In genomic region chr10:49651039-49651835, GRCh38 we compare ENCODE assay signal across 19 cellular contexts. TPM values are rescaled to one million over a fixed set of nuclear protein-coding genes. Genes with fewer than 3 reads are reported as not detected.
DNase-seq lines count a peak whose midpoint lies in the region; ATAC-seq and TF ChIP-seq lines count a peak whose summit lies in the region.
"Had no signal": no experiment of that assay in that cellular context is flagged by ENCODE, and none has a peak within 500 bp of the region (broad histone marks: within the 10 kb centered on the region; RNA-seq: fewer than 3 reads in every experiment).

No MANE protein-coding gene starts in this region.

- H3K4me3 Mint-ChIP-seq in osteocyte (ENCODE audit: unreplicated experiment), result no peak overlapping the region
- H3K4me3 Mint-ChIP-seq in activated T-cell treated with anti-CD3 and anti-CD28 coated beads, Interleukin-2, amount 50 U/mL, for 24 hours, result no peak overlapping the region
- H3K4me3 Mint-ChIP-seq: CD14-positive monocyte had no signal

- whole genome bisulfite sequencing in esophagus muscularis mucosa, result 78% methylated on average over 15 of the region's 15 CpGs

- H3K27ac ChIP-seq in BLaER1 treated with 17β-estradiol and CSF1 and Interleukin-3, amounts not matched to agents 10 nM and 100 nM, result peak overlapping the region in 8 of 11 experiments; percentile 15 to 95 (median 81); a peak in 11 of 22 replicates
- H3K27ac ChIP-seq in esophagus muscularis mucosa (replicated peaks in 1 of 4) (no peak overlapping the region), gastrocnemius medialis (no peak overlapping the region)

- no peaks in the 10 kb centered on the region for H4K20me1 ChIP-seq in BLaER1 treated with 17β-estradiol and CSF1 and Interleukin-3, amounts not matched to agents 10 nM and 100 nM

- H3K36me3 Mint-ChIP-seq in osteocyte (ENCODE audit: unreplicated experiment), result no peaks in the 10 kb centered on the region
- H3K36me3 Mint-ChIP-seq in activated T-cell treated with anti-CD3 and anti-CD28 coated beads, Interleukin-2, amount 50 U/mL, for 24 hours (ENCODE audit: low read depth), result no peaks in the 10 kb centered on the region
- H3K36me3 Mint-ChIP-seq: CD14-positive monocyte had no signal

- no peaks in the 10 kb centered on the region for H3K27me3 ChIP-seq in BLaER1 treated with 17β-estradiol and CSF1 and Interleukin-3, amounts not matched to agents 10 nM and 100 nM
- H3K27me3 ChIP-seq in H7 (ENCODE audit: control insufficient read depth, insufficient read depth, low read length), result peaks cover 2% of the 10 kb centered on the region; the same call in 1 of the 2 replicates
- H3K27me3 ChIP-seq in esophagus muscularis mucosa, result peaks cover 0 to 58% (median 0%) of the 10 kb centered on the region in 4 donors
- peaks cover 0 to 3% (median 0%) of the 10 kb centered on the region in 3 donors for H3K27me3 ChIP-seq in gastrocnemius medialis

- H3K4me3 ChIP-seq in BLaER1 treated with 17β-estradiol and CSF1 and Interleukin-3, amounts not matched to agents 10 nM and 100 nM, result no peak overlapping the region; a peak in 2 of 20 replicates
- H3K4me3 ChIP-seq in H7 (ENCODE audit: insufficient read depth, low read depth, low read length) (no peak overlapping the region), esophagus muscularis mucosa (no peak overlapping the region), gastrocnemius medialis (no peak overlapping the region)
- H3K4me3 ChIP-seq: SK-N-MC had no signal

- no peak overlapping the region for H3K27ac Mint-ChIP-seq in osteocyte (ENCODE audit: unreplicated experiment)
- no peak overlapping the region for H3K27ac Mint-ChIP-seq in activated T-cell treated with anti-CD3 and anti-CD28 coated beads, Interleukin-2, amount 50 U/mL, for 24 hours
- H3K27ac Mint-ChIP-seq: CD14-positive monocyte had no signal

- H3K4me2 ChIP-seq in BLaER1 treated with 17β-estradiol and CSF1 and Interleukin-3, amounts not matched to agents 10 nM and 100 nM, result peak overlapping the region in 9 of 11 experiments; percentile 66 to 93 (median 90); a peak in 18 of 22 replicates

- no peak for TF ChIP-seq CTCF in esophagus muscularis mucosa (IDR thresholded peaks at IDR 0.05)
- no peak for TF ChIP-seq CTCF in osteocyte (IDR thresholded peaks at IDR 0.05)
- no peak for TF ChIP-seq CTCF in gastrocnemius medialis (IDR thresholded peaks at IDR 0.05 in 4 of 5, conservative IDR thresholded peaks at IDR 0.05 in 1 of 5)

- peaks cover 5% of the 10 kb centered on the region for H3K4me1 Mint-ChIP-seq in osteocyte (ENCODE audit: unreplicated experiment)
- H3K4me1 Mint-ChIP-seq in activated T-cell treated with anti-CD3 and anti-CD28 coated beads, Interleukin-2, amount 50 U/mL, for 24 hours (ENCODE audit: low read depth), result peaks cover 11% of the 10 kb centered on the region

- H3K9me3 Mint-ChIP-seq in osteocyte (ENCODE audit: unreplicated experiment), result no peaks in the 10 kb centered on the region
- no peaks in the 10 kb centered on the region for H3K9me3 Mint-ChIP-seq in activated T-cell treated with anti-CD3 and anti-CD28 coated beads, Interleukin-2, amount 50 U/mL, for 24 hours

- no peaks in the 10 kb centered on the region for H3K36me3 ChIP-seq in BLaER1 treated with 17β-estradiol and CSF1 and Interleukin-3, amounts not matched to agents 10 nM and 100 nM
- H3K36me3 ChIP-seq in H7 (replicated peaks; ENCODE audit: control insufficient read depth, insufficient read depth, low read length) (no peaks in the 10 kb centered on the region), esophagus muscularis mucosa (no peaks in the 10 kb centered on the region), gastrocnemius medialis (no peaks in the 10 kb centered on the region)

- H3K9me3 ChIP-seq in BLaER1 treated with 17β-estradiol and CSF1 and Interleukin-3, amounts not matched to agents 10 nM and 100 nM (replicated peaks in 1 of 11), result peaks cover 0 to 1% (median 0%) of the 10 kb centered on the region in 11 experiments; a peak in 1 of 22 replicates
- H3K9me3 ChIP-seq in esophagus muscularis mucosa (no peaks in the 10 kb centered on the region), gastrocnemius medialis (no peaks in the 10 kb centered on the region)

- ATAC-seq in gastrocnemius medialis, result no peak

- peaks cover 40 to 95% (median 79%) of the 10 kb centered on the region in 10 experiments for H3K4me1 ChIP-seq in BLaER1 treated with 17β-estradiol and CSF1 and Interleukin-3, amounts not matched to agents 10 nM and 100 nM
- no peaks in the 10 kb centered on the region for H3K4me1 ChIP-seq in esophagus muscularis mucosa
- no peaks in the 10 kb centered on the region for H3K4me1 ChIP-seq in gastrocnemius medialis

- intact Hi-C loops in esophagus muscularis mucosa (cut with DNase I), result no loop called here
- intact Hi-C loops in gastrocnemius medialis (cut with DNase I; ENCODE audit: low total_unique reads), result no loop called here

- in situ Hi-C loops in gastrocnemius medialis (cut with MboI; ENCODE audit: low sequenced_read_pairs in 4 of 4), result no loop called here

- TF ChIP-seq POLR2A in esophagus muscularis mucosa (IDR thresholded peaks at IDR 0.05; ENCODE audit: low read depth), result no peak
- no peak for TF ChIP-seq POLR2A in gastrocnemius medialis (IDR thresholded peaks at IDR 0.05)

- H3K27me3 Mint-ChIP-seq in osteocyte (ENCODE audit: unreplicated experiment), result peaks cover 14% of the 10 kb centered on the region
- H3K27me3 Mint-ChIP-seq in activated T-cell treated with anti-CD3 and anti-CD28 coated beads, Interleukin-2, amount 50 U/mL, for 24 hours, result peaks cover 22% of the 10 kb centered on the region

- TF ChIP-seq EP300 in esophagus muscularis mucosa (IDR thresholded peaks at IDR 0.05), result no peak

- H3K9ac ChIP-seq in BLaER1 treated with 17β-estradiol and CSF1 and Interleukin-3, amounts not matched to agents 10 nM and 100 nM, result peak overlapping the region in 4 of 11 experiments; percentile 11 to 80 (median 70); a peak in 3 of 22 replicates

- peak; percentile 16 for DNase-seq in H7
- DNase-seq in esophagus muscularis mucosa (ENCODE audit: extremely low spot score), result peak; percentile 88
- DNase-seq in osteocyte (ENCODE audit: extremely low spot score, unreplicated experiment), result peak; percentile 70
- DNase-seq in activated T-cell treated with anti-CD3 and anti-CD28 coated beads, Interleukin-2, amount 50 U/mL, for 24 hours, result no peak
- DNase-seq in gastrocnemius medialis, result no peak
- no peak for DNase-seq in NCI-H1436 treated with DMSO at 0.1 percent for 48 hours (lab: John Stamatoyannopoulos, UW)
- DNase-seq: GDM1, HCEC 1CT, NCI-H1092 treated with DMSO at 0.1 percent for 48 hours, NCI-H2081, NCI-H2171 treated with DMSO at 0.1 percent for 48 hours, NCI-H446 treated with DMSO at 0.1 percent for 48 hours, NCI-H748 treated with DMSO at 0.1 percent for 48 hours, SHP77 had no signal

RNA-seq across cellular contexts. Expression of gene C10orf53, which starts 28.2 kb away (rescaled TPM):
- not detected in 2 replicates for total RNA-seq in H7 (2014; rRNA removed; shearing (Covaris generic))
- not detected for total RNA-seq in esophagus muscularis mucosa
- total RNA-seq in osteocyte, result not detected in 2 replicates
- not detected for total RNA-seq in gastrocnemius medialis
- total RNA-seq: Daoy, OCI-LY7 had no signal

RNA-seq across cellular contexts. Expression of gene CHAT, which starts 37.4 kb away (rescaled TPM):
- not detected in 2 replicates for total RNA-seq in H7 (2014; rRNA removed; shearing (Covaris generic))
- total RNA-seq in esophagus muscularis mucosa (under 1 TPM in 1 of 4 donors, not detected in 3; 0.17 TPM), osteocyte (not detected in 2 replicates), gastrocnemius medialis (not detected)
- total RNA-seq: Daoy, OCI-LY7 had no signal

RNA-seq across cellular contexts. Expression of gene SLC18A3, which starts 41.1 kb away (rescaled TPM):
- total RNA-seq in H7 (2014; rRNA removed; shearing (Covaris generic)), result not detected in 2 replicates
- total RNA-seq in esophagus muscularis mucosa (1 to 10 TPM in 2 of 4 donors, under 1 TPM in 2; 0.42 to 1.7 (median 0.81) TPM), osteocyte (0.32 and 0.34 TPM in 2 replicates), gastrocnemius medialis (not detected)
- total RNA-seq: Daoy, OCI-LY7 had no signal

Comparison
In these comparisons a context has a peak if more than half of its experiments do, and no peak if none do; other contexts are left out.
1. H3K27ac ChIP-seq: peak in BLaER1 treated with 17β-estradiol and CSF1 and Interleukin-3, amounts not matched to agents 10 nM and 100 nM (8 of 11); none in esophagus muscularis mucosa (0 of 4) and gastrocnemius medialis (0 of 4).
2. DNase-seq: peak in H7 (single experiment), esophagus muscularis mucosa (single experiment) and osteocyte (single experiment); none in activated T-cell treated with anti-CD3 and anti-CD28 coated beads, Interleukin-2, amount 50 U/mL, for 24 hours (single experiment), gastrocnemius medialis (0 of 2) and NCI-H1436 treated with DMSO at 0.1 percent for 48 hours (single experiment).